Comparison of ENCODE assay signal across 7 cellular contexts in the genomic region with DNA sequence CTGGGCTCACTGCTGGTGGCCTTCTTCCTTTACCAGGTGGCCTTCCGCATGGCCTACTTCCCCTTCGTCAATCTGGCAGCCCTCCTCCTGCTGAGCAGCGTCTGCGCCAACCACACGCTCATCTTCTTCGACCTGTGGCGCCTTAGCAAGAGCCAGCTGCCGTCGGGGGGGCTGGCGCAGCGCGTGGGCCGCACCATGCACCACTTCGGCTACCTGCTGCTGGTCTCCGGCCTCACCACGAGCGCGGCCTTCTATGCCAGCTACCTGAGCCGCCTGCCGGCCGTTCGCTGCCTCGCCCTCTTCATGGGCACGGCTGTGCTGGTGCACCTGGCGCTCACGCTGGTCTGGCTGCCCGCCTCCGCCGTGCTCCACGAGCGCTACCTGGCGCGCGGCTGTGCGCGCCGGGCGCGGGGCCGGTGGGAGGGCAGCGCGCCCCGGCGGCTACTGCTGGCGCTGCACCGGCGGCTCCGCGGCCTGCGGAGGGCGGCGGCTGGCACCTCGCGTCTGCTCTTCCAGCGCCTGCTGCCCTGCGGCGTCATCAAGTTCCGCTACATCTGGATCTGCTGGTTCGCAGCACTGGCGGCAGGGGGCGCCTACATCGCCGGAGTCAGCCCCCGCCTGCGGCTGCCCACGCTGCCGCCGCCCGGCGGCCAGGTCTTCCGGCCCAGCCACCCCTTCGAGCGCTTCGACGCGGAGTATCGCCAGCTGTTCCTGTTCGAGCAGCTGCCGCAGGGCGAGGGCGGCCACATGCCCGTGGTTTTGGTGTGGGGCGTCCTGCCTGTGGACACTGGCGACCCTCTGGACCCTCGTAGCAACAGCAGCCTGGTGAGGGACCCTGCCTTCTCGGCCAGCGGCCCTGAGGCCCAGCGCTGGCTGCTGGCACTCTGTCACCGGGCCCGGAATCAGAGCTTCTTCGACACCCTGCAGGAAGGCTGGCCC. TPM values are rescaled to one million over a fixed set of nuclear protein-coding genes. Genes with fewer than 3 reads are reported as not detected.
DNase-seq lines count a peak whose midpoint lies in the region; ATAC-seq lines count a peak whose summit lies in the region.

No MANE protein-coding gene starts in this region.

- CTCF ChIA-PET in activated CD4-positive, alpha-beta memory T cell treated with anti-CD3 and anti-CD28 coated beads, Interleukin-2, amount 10 ng/mL, durations not matched to agents 7 days and 5 days (lab: Charles Lee) = interaction anchor here (0.6 to 5.8 kb wide), 24 partner anchors 9 to 259 kb away, joined by 3 to 39 read pairs (median 4); partner anchors contain the start of genes BMF, CCDC32, IVD and KNSTRN

- DNase-seq in NCI-H526 treated with DMSO at 0.1 percent for 48 hours (lab: John Stamatoyannopoulos, UW) (peak; percentile 80), memory B cell (ENCODE audit: low spot score in 2 of 2) (peak; percentile 80 to 83)
- peak; percentile 91 for DNase-seq in activated CD4-positive, alpha-beta memory T cell treated with anti-CD3 and anti-CD28 coated beads, Interleukin-2, amount 10 ng/mL, durations not matched to agents 7 days and 5 days
- DNase-seq in effector CD8-positive, alpha-beta T cell (lab: John Stamatoyannopoulos, UW) = peak; percentile 70
- DNase-seq in stimulated activated CD4-positive, alpha-beta T cell treated with anti-CD3 and anti-CD28 coated beads, TNF-alpha, amount 100 ng/mL, for 48 hours (ENCODE audit: low read depth in 3 of 3) = peak; percentile 67 to 78 (median 78)

- peaks cover 9% of the 10 kb centered on the region for H3K27me3 Mint-ChIP-seq in activated CD4-positive, alpha-beta memory T cell treated with anti-CD3 and anti-CD28 coated beads, Interleukin-2, amount 10 ng/mL, durations not matched to agents 7 days and 5 days
- H3K27me3 Mint-ChIP-seq in memory B cell = no peaks in the 10 kb centered on the region

- H3K4me3 Mint-ChIP-seq in activated CD4-positive, alpha-beta memory T cell treated with anti-CD3 and anti-CD28 coated beads, Interleukin-2, amount 10 ng/mL, durations not matched to agents 7 days and 5 days = peak overlapping the region; percentile 77
- peak overlapping the region; percentile 84 for H3K4me3 Mint-ChIP-seq in memory B cell

- peaks cover 20% of the 10 kb centered on the region for H3K4me1 Mint-ChIP-seq in activated CD4-positive, alpha-beta memory T cell treated with anti-CD3 and anti-CD28 coated beads, Interleukin-2, amount 10 ng/mL, durations not matched to agents 7 days and 5 days
- H3K4me1 Mint-ChIP-seq in memory B cell = peaks cover 15% of the 10 kb centered on the region

- no peaks in the 10 kb centered on the region for H3K9me3 Mint-ChIP-seq in activated CD4-positive, alpha-beta memory T cell treated with anti-CD3 and anti-CD28 coated beads, Interleukin-2, amount 10 ng/mL, durations not matched to agents 7 days and 5 days
- H3K9me3 Mint-ChIP-seq in memory B cell = no peaks in the 10 kb centered on the region

- H3K27ac Mint-ChIP-seq in activated CD4-positive, alpha-beta memory T cell treated with anti-CD3 and anti-CD28 coated beads, Interleukin-2, amount 10 ng/mL, durations not matched to agents 7 days and 5 days = peak overlapping the region; percentile 56
- H3K27ac Mint-ChIP-seq in memory B cell = peak overlapping the region; percentile 79

- H3K36me3 Mint-ChIP-seq in activated CD4-positive, alpha-beta memory T cell treated with anti-CD3 and anti-CD28 coated beads, Interleukin-2, amount 10 ng/mL, durations not matched to agents 7 days and 5 days (ENCODE audit: low read depth) = no peaks in the 10 kb centered on the region
- no peaks in the 10 kb centered on the region for H3K36me3 Mint-ChIP-seq in memory B cell

- ATAC-seq in GM18519 (IDR thresholded peaks at IDR 0.05; ENCODE audit: low FRiP score, unreplicated experiment) = peak; percentile 70
- ATAC-seq in HG03060 (IDR thresholded peaks at IDR 0.05; ENCODE audit: low read depth, unreplicated experiment) = peak; percentile 65
- peak; percentile 89 for ATAC-seq in memory B cell (ENCODE audit: low read depth)

- POLR2A ChIA-PET in activated CD4-positive, alpha-beta memory T cell treated with anti-CD3 and anti-CD28 coated beads, Interleukin-2, amount 10 ng/mL, durations not matched to agents 7 days and 5 days (lab: Charles Lee) = interaction anchor here (0.6 to 5.4 kb wide), 9 partner anchors 11 to 126 kb away, joined by 3 to 22 read pairs (median 7); partner anchors contain the start of genes IVD and KNSTRN

RNA-seq across cellular contexts. Expression of gene DISP2, which starts 9.9 kb away (rescaled TPM):
- under 1 TPM; 0.03 to 0.18 TPM for total RNA-seq in activated CD4-positive, alpha-beta memory T cell treated with anti-CD3 and anti-CD28 coated beads, Interleukin-2, amount 10 ng/mL, durations not matched to agents 7 days and 5 days

RNA-seq across cellular contexts. Expression of gene KNSTRN, which starts 14.6 kb away (rescaled TPM):
- total RNA-seq in activated CD4-positive, alpha-beta memory T cell treated with anti-CD3 and anti-CD28 coated beads, Interleukin-2, amount 10 ng/mL, durations not matched to agents 7 days and 5 days = 10 to 100 TPM; 54.2 to 54.3 TPM

RNA-seq across cellular contexts. Expression of gene PHGR1, which starts 17.1 kb away (rescaled TPM):
- total RNA-seq in activated CD4-positive, alpha-beta memory T cell treated with anti-CD3 and anti-CD28 coated beads, Interleukin-2, amount 10 ng/mL, durations not matched to agents 7 days and 5 days = not detected

RNA-seq across cellular contexts. Expression of gene CCDC9B, which starts 27.2 kb away (rescaled TPM):
- 1 to 10 TPM; 2.0 to 2.6 TPM for total RNA-seq in activated CD4-positive, alpha-beta memory T cell treated with anti-CD3 and anti-CD28 coated beads, Interleukin-2, amount 10 ng/mL, durations not matched to agents 7 days and 5 days

RNA-seq across cellular contexts. Expression of gene IVD, which starts 37.7 kb away (rescaled TPM):
- total RNA-seq in activated CD4-positive, alpha-beta memory T cell treated with anti-CD3 and anti-CD28 coated beads, Interleukin-2, amount 10 ng/mL, durations not matched to agents 7 days and 5 days = 10 to 100 TPM; 38.1 to 38.4 TPM

Comparison
In these comparisons a context has a peak if more than half of its experiments do, and no peak if none do; other contexts are left out.
1. Peak in every context shown above with its lines: DNase-seq and ATAC-seq.